18 cellular contexts compared by ENCODE assay signal in the genomic region with DNA sequence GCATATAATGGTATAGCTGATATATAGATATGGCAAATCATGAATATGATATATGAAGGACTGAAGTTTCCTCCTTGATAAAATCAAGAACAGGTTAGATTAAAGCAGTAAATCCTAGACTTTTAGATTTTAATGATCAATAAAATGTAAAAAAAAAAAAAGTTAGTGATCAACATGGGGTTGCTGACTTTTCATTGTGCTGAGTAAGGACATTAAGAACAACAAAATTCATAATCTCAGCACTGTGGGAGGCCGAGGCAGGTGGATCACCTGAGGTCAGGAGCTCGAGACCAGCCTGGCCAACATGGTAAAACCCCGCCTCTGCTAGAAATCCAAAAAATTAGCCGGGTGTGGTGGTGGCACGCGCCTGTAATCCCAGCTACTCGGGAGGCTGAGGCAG. TPM values are rescaled to one million over a fixed set of nuclear protein-coding genes. Genes with fewer than 3 reads are reported as not detected.
DNase-seq lines count a peak whose midpoint lies in the region; ATAC-seq, FAIRE-seq and TF ChIP-seq lines count a peak whose summit lies in the region.
"Had no signal": no experiment of that assay in that cellular context is flagged by ENCODE, and none has a peak within 500 bp of the region (broad histone marks: within the 10 kb centered on the region; RNA-seq: fewer than 3 reads in every experiment).

No MANE protein-coding gene starts in this region.

- no peak for ATAC-seq in heart left ventricle

- TF ChIP-seq POLR2A in heart left ventricle (IDR thresholded peaks at IDR 0.05) (no peak), esophagus muscularis mucosa (IDR thresholded peaks at IDR 0.05; ENCODE audit: low read depth) (no peak)

- TF ChIP-seq EP300 in esophagus muscularis mucosa (IDR thresholded peaks at IDR 0.05) = no peak

- WGBS in heart left ventricle, 4 donors = 88 to 97% (median 95%) methylated on average over 7 of the region's 7 CpGs
- 93% methylated on average over 7 of the region's 7 CpGs for WGBS in esophagus muscularis mucosa

- FAIRE-seq in islet of Langerhans (lab: Jason Lieb, UNC) = peak; percentile 45
- FAIRE-seq: GM19239, H1 had no signal

- no peak overlapping the region for H3K4me3 ChIP-seq in right atrium auricular region
- no peak overlapping the region for H3K4me3 ChIP-seq in heart left ventricle
- H3K4me3 ChIP-seq in coronary artery = no peak overlapping the region
- no peak overlapping the region for H3K4me3 ChIP-seq in esophagus muscularis mucosa
- H3K4me3 ChIP-seq: BLaER1 had no signal

- H3K4me1 ChIP-seq in right atrium auricular region = peaks cover 0 to 10% of the 10 kb centered on the region in 2 donors
- H3K4me1 ChIP-seq in heart left ventricle = peaks cover 0 to 43% (median 0%) of the 10 kb centered on the region in 12 donors
- peaks cover 0 to 27% (median 19%) of the 10 kb centered on the region in 4 donors for H3K4me1 ChIP-seq in esophagus muscularis mucosa

- H3K27me3 ChIP-seq in right atrium auricular region = no peaks in the 10 kb centered on the region
- no peaks in the 10 kb centered on the region for H3K27me3 ChIP-seq in heart left ventricle
- no peaks in the 10 kb centered on the region for H3K27me3 ChIP-seq in esophagus muscularis mucosa
- H3K27me3 ChIP-seq: BLaER1 had no signal

- intact Hi-C loops in heart left ventricle (cut with DNase I) (no loop called here), esophagus muscularis mucosa (cut with DNase I) (no loop called here)

- no peaks in the 10 kb centered on the region for H3K9me3 ChIP-seq in right atrium auricular region
- H3K9me3 ChIP-seq in heart left ventricle = no peaks in the 10 kb centered on the region
- no peaks in the 10 kb centered on the region for H3K9me3 ChIP-seq in esophagus muscularis mucosa
- H3K9me3 ChIP-seq: BLaER1 had no signal

- TF ChIP-seq CTCF in right atrium auricular region (IDR thresholded peaks at IDR 0.05) = no peak
- TF ChIP-seq CTCF in heart left ventricle (IDR thresholded peaks at IDR 0.05) = no peak
- TF ChIP-seq CTCF in coronary artery (IDR thresholded peaks at IDR 0.05) = no peak
- no peak for TF ChIP-seq CTCF in esophagus muscularis mucosa (IDR thresholded peaks at IDR 0.05)

- no peak overlapping the region for H3K27ac ChIP-seq in right atrium auricular region
- no peak overlapping the region for H3K27ac ChIP-seq in heart left ventricle
- H3K27ac ChIP-seq in coronary artery = no peak overlapping the region
- H3K27ac ChIP-seq in esophagus muscularis mucosa (replicated peaks in 1 of 4) = no peak overlapping the region
- H3K27ac ChIP-seq: 22Rv1, BLaER1, HL-60 had no signal

- DNase-seq in right atrium auricular region (ENCODE audit: low spot score) (peak; percentile 7), heart left ventricle (no peak), coronary artery (ENCODE audit: low spot score) (peak; percentile 7), esophagus muscularis mucosa (ENCODE audit: extremely low spot score) (no peak), activated gamma-delta T cell treated with Interleukin-2 at 50 U/mL for 16 hours (no peak)
- no peak for DNase-seq in stimulated activated CD4-positive, alpha-beta T cell treated with anti-CD3 and anti-CD28 coated beads, Interleukin-2, amount 100 ng/mL, for 48 hours
- DNase-seq: CD4-positive, alpha-beta memory T cell; DMS79 treated with DMSO at 0.1 percent for 48 hours; GF-D8; HCEC 1CT had no signal

- H3K36me3 ChIP-seq in right atrium auricular region (no peaks in the 10 kb centered on the region), heart left ventricle (peaks cover 0 to 59% (median 8%) of the 10 kb centered on the region in 9 donors), esophagus muscularis mucosa (peaks cover 0 to 27% (median 9%) of the 10 kb centered on the region in 4 donors)

RNA-seq across cellular contexts. Expression of a gene that starts 10.4 kb away (rescaled TPM):
- 10 to 100 TPM; 17.6 to 44.7 TPM for total RNA-seq in right atrium auricular region
- 10 to 100 TPM in 6 of 9 donors, 1 to 10 TPM in 3; 6.7 to 30.6 (median 13.6) TPM for total RNA-seq in heart left ventricle
- 10 to 100 TPM; 17.5 to 17.9 TPM for polyA plus RNA-seq in heart left ventricle
- 100 to 1,000 TPM in 3 of 4 donors, 10 to 100 TPM in 1; 82.7 to 139 (median 111) TPM for total RNA-seq in esophagus muscularis mucosa

RNA-seq across cellular contexts. Expression of a gene that starts 20.4 kb away (rescaled TPM):
- 1 to 10 TPM; 5.1 to 6.8 TPM for total RNA-seq in right atrium auricular region
- total RNA-seq in heart left ventricle = 10 to 100 TPM in 8 of 9 donors, 1 to 10 TPM in 1; 9.3 to 20.4 (median 16.6) TPM
- 10 to 100 TPM; 11.7 to 15.5 TPM for polyA plus RNA-seq in heart left ventricle
- 10 to 100 TPM; 11.6 to 14.9 (median 12.0) TPM for total RNA-seq in esophagus muscularis mucosa

RNA-seq across cellular contexts. Expression of a gene that starts 20.9 kb away (rescaled TPM):
- total RNA-seq in right atrium auricular region = 10 to 100 TPM; 77.1 to 85.0 TPM
- 100 to 1,000 TPM in 1 of 9 donors, 10 to 100 TPM in 8; 60.9 to 141 (median 72.4) TPM for total RNA-seq in heart left ventricle
- 100 to 1,000 TPM in 1 of 2 donors, 10 to 100 TPM in 1; 75.2 to 179 TPM for polyA plus RNA-seq in heart left ventricle
- total RNA-seq in esophagus muscularis mucosa = 100 to 1,000 TPM in 2 of 4 donors, 10 to 100 TPM in 2; 61.4 to 110 (median 102) TPM

RNA-seq across cellular contexts. Expression of a gene that starts 23.4 kb away (rescaled TPM):
- total RNA-seq in right atrium auricular region = 10 to 100 TPM; 42.5 to 53.2 TPM
- 100 to 1,000 TPM in 1 of 9 donors, 10 to 100 TPM in 8; 16.7 to 130 (median 27.0) TPM for total RNA-seq in heart left ventricle
- polyA plus RNA-seq in heart left ventricle = 100 to 1,000 TPM in 1 of 2 donors, 10 to 100 TPM in 1; 97.7 to 112 TPM
- total RNA-seq in esophagus muscularis mucosa = 10 to 100 TPM; 13.3 to 45.9 (median 42.5) TPM
- polyA plus RNA-seq: CD14-positive monocyte; CD4-positive, alpha-beta memory T cell; IgD-negative memory B cell had no signal

RNA-seq across cellular contexts. Expression of a gene that starts 37.9 kb away (rescaled TPM):
- total RNA-seq in right atrium auricular region (1 to 10 TPM; 1.6 to 5.8 TPM), heart left ventricle (1 to 10 TPM in 5 of 9 donors, under 1 TPM in 4; 0.51 to 4.9 (median 1.1) TPM), esophagus muscularis mucosa (10 to 100 TPM in 1 of 4 donors, 1 to 10 TPM in 3; 2.1 to 29.2 (median 5.7) TPM)
- polyA plus RNA-seq in heart left ventricle = under 1 TPM; 0.79 to 0.88 TPM

Comparison
In these comparisons a context has a peak if more than half of its experiments do, and no peak if none do; other contexts are left out.
1. DNase-seq: peak in right atrium auricular region (single experiment) and coronary artery (single experiment); none in heart left ventricle (0 of 5), esophagus muscularis mucosa (single experiment), activated gamma-delta T cell treated with Interleukin-2 at 50 U/mL for 16 hours (single experiment) and stimulated activated CD4-positive, alpha-beta T cell treated with anti-CD3 and anti-CD28 coated beads, Interleukin-2, amount 100 ng/mL, for 48 hours (0 of 2).